Comparison of ENCODE assay signal across 18 cellular contexts in genomic region chr1:23795676-23796465, GRCh38. TPM values are rescaled to one million over a fixed set of nuclear protein-coding genes. Genes with fewer than 3 reads are reported as not detected.
DNase-seq lines count a peak whose midpoint lies in the region; ATAC-seq and TF ChIP-seq lines count a peak whose summit lies in the region.
"Had no signal": no experiment of that assay in that cellular context is flagged by ENCODE, and none has a peak within 500 bp of the region (broad histone marks: within the 10 kb centered on the region; RNA-seq: fewer than 3 reads in every experiment).

No MANE protein-coding gene starts in this region.

- H3K36me3 Mint-ChIP-seq in activated naive CD4-positive, alpha-beta T cell treated with anti-CD3 and anti-CD28 coated beads, Interleukin-2, amount 50 U/mL, for 72 hours: peaks cover 13 to 20% of the 10 kb centered on the region in 2 donors
- peaks cover 24% of the 10 kb centered on the region for H3K36me3 Mint-ChIP-seq in activated naive CD4-positive, alpha-beta T cell treated with anti-CD3 and anti-CD28 coated beads, Interleukin-2, amount 10 ng/mL, durations not matched to agents 7 days and 5 days
- no peaks in the 10 kb centered on the region for H3K36me3 Mint-ChIP-seq in endothelial cell (ENCODE audit: low read depth, unreplicated experiment)

- no peaks in the 10 kb centered on the region for H3K27me3 Mint-ChIP-seq in activated naive CD4-positive, alpha-beta T cell treated with anti-CD3 and anti-CD28 coated beads, Interleukin-2, amount 10 ng/mL, durations not matched to agents 7 days and 5 days
- peaks cover 10% of the 10 kb centered on the region for H3K27me3 Mint-ChIP-seq in endothelial cell (ENCODE audit: unreplicated experiment)
- H3K27me3 Mint-ChIP-seq: activated CD4-positive, alpha-beta memory T cell treated with anti-CD3 and anti-CD28 coated beads for 36 hours; T-cell had no signal

- TF ChIP-seq CTCF in stomach (IDR thresholded peaks at IDR 0.05) (no peak), endothelial cell (IDR thresholded peaks at IDR 0.05; ENCODE audit: unreplicated experiment) (no peak)

- WGBS in stomach, 5 donors: 39 to 58% (median 48%) methylated on average over 12 to 16 of the region's 16 CpGs

- no peak overlapping the region for H3K4me3 Mint-ChIP-seq in activated naive CD4-positive, alpha-beta T cell treated with anti-CD3 and anti-CD28 coated beads, Interleukin-2, amount 10 ng/mL, durations not matched to agents 7 days and 5 days
- no peak overlapping the region for H3K4me3 Mint-ChIP-seq in endothelial cell (ENCODE audit: unreplicated experiment)
- H3K4me3 Mint-ChIP-seq: activated CD4-positive, alpha-beta memory T cell treated with anti-CD3 and anti-CD28 coated beads for 36 hours; activated T-helper 1 cell treated with anti-CD3 and anti-CD28 coated beads, Interleukin-12 subunit alpha, Interleukin-12 subunit beta, Interleukin-2, Interleukin-4 antibody, amounts not matched to agents 30 ng/mL and 10 ng/mL and 1 ng/mL, durations not matched to agents 14 hours and 24 hours and 36 hours; CD14-positive monocyte; T-cell had no signal

- H3K27ac Mint-ChIP-seq in activated naive CD4-positive, alpha-beta T cell treated with anti-CD3 and anti-CD28 coated beads, Interleukin-2, amount 50 U/mL, for 72 hours: peak overlapping the region; percentile 59 to 80
- no peak overlapping the region for H3K27ac Mint-ChIP-seq in activated naive CD4-positive, alpha-beta T cell treated with anti-CD3 and anti-CD28 coated beads, Interleukin-2, amount 10 ng/mL, durations not matched to agents 7 days and 5 days
- no peak overlapping the region for H3K27ac Mint-ChIP-seq in endothelial cell (ENCODE audit: unreplicated experiment)
- H3K27ac Mint-ChIP-seq: activated T-helper 1 cell treated with anti-CD3 and anti-CD28 coated beads, Interleukin-12 subunit alpha, Interleukin-12 subunit beta, Interleukin-2, Interleukin-4 antibody, amounts not matched to agents 30 ng/mL and 10 ng/mL and 1 ng/mL, durations not matched to agents 14 hours and 24 hours and 36 hours; T-cell had no signal

- no peaks in the 10 kb centered on the region for H3K27me3 ChIP-seq in stomach
- H3K27me3 ChIP-seq: dorsolateral prefrontal cortex, neutrophil had no signal

- H3K36me3 ChIP-seq in stomach: peaks cover 28 to 55% (median 55%) of the 10 kb centered on the region in 4 donors

- peaks cover 71 to 88% (median 85%) of the 10 kb centered on the region in 4 donors for H3K4me1 ChIP-seq in stomach

- no peaks in the 10 kb centered on the region for H3K9me3 Mint-ChIP-seq in activated naive CD4-positive, alpha-beta T cell treated with anti-CD3 and anti-CD28 coated beads, Interleukin-2, amount 50 U/mL, for 72 hours
- no peaks in the 10 kb centered on the region for H3K9me3 Mint-ChIP-seq in activated naive CD4-positive, alpha-beta T cell treated with anti-CD3 and anti-CD28 coated beads, Interleukin-2, amount 10 ng/mL, durations not matched to agents 7 days and 5 days
- H3K9me3 Mint-ChIP-seq in endothelial cell (ENCODE audit: unreplicated experiment): no peaks in the 10 kb centered on the region
- H3K9me3 Mint-ChIP-seq: activated CD4-positive, alpha-beta memory T cell treated with anti-CD3 and anti-CD28 coated beads for 36 hours; activated T-helper 1 cell treated with anti-CD3 and anti-CD28 coated beads, Interleukin-12 subunit alpha, Interleukin-12 subunit beta, Interleukin-2, Interleukin-4 antibody, amounts not matched to agents 30 ng/mL and 10 ng/mL and 1 ng/mL, durations not matched to agents 14 hours and 24 hours and 36 hours; T-cell had no signal

- ATAC-seq in activated naive CD4-positive, alpha-beta T cell treated with anti-CD3 and anti-CD28 coated beads, Interleukin-2, amount 50 U/mL, for 72 hours: no peak
- ATAC-seq: esophagus mucosa; stimulated activated naive CD8-positive, alpha-beta T cell treated with anti-CD3 and anti-CD28 coated beads, Interleukin-15, Interleukin-2, amounts not matched to agents 100 U/mL and 50 U/mL, for 24 hours; T-cell had no signal

- CTCF ChIA-PET in activated naive CD4-positive, alpha-beta T cell treated with anti-CD3 and anti-CD28 coated beads, Interleukin-2, amount 10 ng/mL, durations not matched to agents 7 days and 5 days (lab: Charles Lee): interaction anchor here (2.9 kb wide), 1 partner anchor 15 kb away, joined by 8 read pairs; no protein-coding TSS in a partner anchor

- no peak for TF ChIP-seq POLR2A in stomach (IDR thresholded peaks at IDR 0.05)

- H3K4me1 Mint-ChIP-seq in activated naive CD4-positive, alpha-beta T cell treated with anti-CD3 and anti-CD28 coated beads, Interleukin-2, amount 10 ng/mL, durations not matched to agents 7 days and 5 days: peaks cover 38% of the 10 kb centered on the region
- peaks cover 12% of the 10 kb centered on the region for H3K4me1 Mint-ChIP-seq in endothelial cell (ENCODE audit: unreplicated experiment)

- no peaks in the 10 kb centered on the region for H3K9me3 ChIP-seq in stomach
- H3K9me3 ChIP-seq: neutrophil had no signal

- DNase-seq in activated naive CD4-positive, alpha-beta T cell treated with anti-CD3 and anti-CD28 coated beads, Interleukin-2, amount 50 U/mL, for 72 hours (ENCODE audit: low spot score in 2 of 2): no peak
- DNase-seq in activated naive CD4-positive, alpha-beta T cell treated with anti-CD3 and anti-CD28 coated beads, Interleukin-2, amount 10 ng/mL, durations not matched to agents 7 days and 5 days: no peak
- DNase-seq in epithelial cell of prostate (ENCODE audit: low read depth, low spot score) (no peak), stomach (peak; percentile 26), endothelial cell (ENCODE audit: low spot score) (no peak)
- DNase-seq in NK-92 treated with Interleukin-12 subunit alpha and Interleukin-12 subunit beta, amount 100 ng/mL, for 24 hours (lab: John Stamatoyannopoulos, UW): no peak
- DNase-seq: ACHN; activated CD4-positive, alpha-beta memory T cell treated with anti-CD3 and anti-CD28 coated beads for 36 hours; DMS153; dorsolateral prefrontal cortex; NCI-H2029; Right ventricle myocardium superior; stimulated activated naive CD8-positive, alpha-beta T cell treated with anti-CD3 and anti-CD28 coated beads, Interleukin-15, Interleukin-2, amounts not matched to agents 100 U/mL and 50 U/mL, for 24 hours; T-cell had no signal

- no peak for TF ChIP-seq EP300 in stomach (IDR thresholded peaks at IDR 0.05)

- intact Hi-C loops in stomach (cut with DNase I; ENCODE audit: low total_unique reads): no loop called here

- H3K27ac ChIP-seq in epithelial cell of prostate (peak overlapping the region; percentile 19), stomach (peak overlapping the region; percentile 5 to 98 (median 96))
- H3K27ac ChIP-seq: neutrophil had no signal

- H3K4me3 ChIP-seq in stomach: peak overlapping the region in 1 of 4 donors; percentile 88
- H3K4me3 ChIP-seq: dorsolateral prefrontal cortex had no signal

RNA-seq across cellular contexts. Expression of gene GALE, which starts 4.7 kb away (rescaled TPM):
- 10 to 100 TPM; 43.6 to 53.2 TPM for total RNA-seq in activated naive CD4-positive, alpha-beta T cell treated with anti-CD3 and anti-CD28 coated beads, Interleukin-2, amount 50 U/mL, for 72 hours
- total RNA-seq in stomach: 100 to 1,000 TPM in 3 of 5 donors, 10 to 100 TPM in 2; 34.4 to 401 (median 134) TPM
- 100 to 1,000 TPM; 107 to 443 (median 165) TPM for polyA plus RNA-seq in stomach
- 33.9 TPM for total RNA-seq in endothelial cell (ENCODE audit: unreplicated experiment)

RNA-seq across cellular contexts. Expression of gene LYPLA2, which starts 4.9 kb away (rescaled TPM):
- total RNA-seq in activated naive CD4-positive, alpha-beta T cell treated with anti-CD3 and anti-CD28 coated beads, Interleukin-2, amount 50 U/mL, for 72 hours: 10 to 100 TPM; 73.6 to 78.1 TPM
- total RNA-seq in stomach (10 to 100 TPM; 29.0 to 84.6 (median 36.2) TPM), endothelial cell (ENCODE audit: unreplicated experiment) (138 TPM)
- 10 to 100 TPM; 61.1 to 85.2 (median 67.6) TPM for polyA plus RNA-seq in stomach

RNA-seq across cellular contexts. Expression of gene PITHD1, which starts 17.7 kb away (rescaled TPM):
- 10 to 100 TPM; 68.6 to 94.7 TPM for total RNA-seq in activated naive CD4-positive, alpha-beta T cell treated with anti-CD3 and anti-CD28 coated beads, Interleukin-2, amount 50 U/mL, for 72 hours
- total RNA-seq in stomach: 10 to 100 TPM; 18.1 to 62.0 (median 34.5) TPM
- polyA plus RNA-seq in stomach: 10 to 100 TPM; 35.2 to 52.1 (median 47.5) TPM
- 35.4 TPM for total RNA-seq in endothelial cell (ENCODE audit: unreplicated experiment)

RNA-seq across cellular contexts. Expression of gene HMGCL, which starts 29.4 kb away (rescaled TPM):
- total RNA-seq in activated naive CD4-positive, alpha-beta T cell treated with anti-CD3 and anti-CD28 coated beads, Interleukin-2, amount 50 U/mL, for 72 hours: 10 to 100 TPM; 29.0 to 45.3 TPM
- total RNA-seq in stomach (10 to 100 TPM in 4 of 5 donors, not detected in 1; 20.1 to 52.7 (median 36.7) TPM), endothelial cell (ENCODE audit: unreplicated experiment) (30.0 TPM)
- 10 to 100 TPM; 39.8 to 71.0 (median 46.1) TPM for polyA plus RNA-seq in stomach

RNA-seq across cellular contexts. Expression of gene ELOA, which starts 52.6 kb away (rescaled TPM):
- 10 to 100 TPM; 30.9 to 33.4 TPM for total RNA-seq in activated naive CD4-positive, alpha-beta T cell treated with anti-CD3 and anti-CD28 coated beads, Interleukin-2, amount 50 U/mL, for 72 hours
- total RNA-seq in stomach: 10 to 100 TPM in 4 of 5 donors, 1 to 10 TPM in 1; 7.2 to 54.0 (median 32.5) TPM
- 10 to 100 TPM; 19.1 to 28.1 (median 22.6) TPM for polyA plus RNA-seq in stomach
- 54.4 TPM for total RNA-seq in endothelial cell (ENCODE audit: unreplicated experiment)

Comparison
In these comparisons a context has a peak if more than half of its experiments do, and no peak if none do; other contexts are left out.
1. H3K27ac Mint-ChIP-seq: peak in activated naive CD4-positive, alpha-beta T cell treated with anti-CD3 and anti-CD28 coated beads, Interleukin-2, amount 50 U/mL, for 72 hours (2 of 2); none in activated naive CD4-positive, alpha-beta T cell treated with anti-CD3 and anti-CD28 coated beads, Interleukin-2, amount 10 ng/mL, durations not matched to agents 7 days and 5 days (single experiment) and endothelial cell (single experiment).